ENCODE assay signal across 1 cellular context in genomic region chr21:46182548-46183336, GRCh38.
TF ChIP-seq lines count a peak whose summit lies in the region.

No MANE protein-coding gene starts in this region.

TF ChIP-seq in K562, 482 proteins besides CTCF, POLR2A, EP300 and RAD21 (continued from another document and continues in another):
- TF ChIP-seq ZNF407 (IDR thresholded peaks at IDR 0.05; ENCODE audit: low read depth) = no peak
- peak; percentile 17; the same call in 1 of the 2 replicates for TF ChIP-seq CREM (IDR thresholded peaks at IDR 0.05; ENCODE audit: low read depth)
- TF ChIP-seq, protein P1, sequence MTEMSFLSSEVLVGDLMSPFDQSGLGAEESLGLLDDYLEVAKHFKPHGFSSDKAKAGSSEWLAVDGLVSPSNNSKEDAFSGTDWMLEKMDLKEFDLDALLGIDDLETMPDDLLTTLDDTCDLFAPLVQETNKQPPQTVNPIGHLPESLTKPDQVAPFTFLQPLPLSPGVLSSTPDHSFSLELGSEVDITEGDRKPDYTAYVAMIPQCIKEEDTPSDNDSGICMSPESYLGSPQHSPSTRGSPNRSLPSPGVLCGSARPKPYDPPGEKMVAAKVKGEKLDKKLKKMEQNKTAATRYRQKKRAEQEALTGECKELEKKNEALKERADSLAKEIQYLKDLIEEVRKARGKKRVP (CRISPR knock-in tag; IDR thresholded peaks at IDR 0.05) = no peak
- TF ChIP-seq, protein P2, sequence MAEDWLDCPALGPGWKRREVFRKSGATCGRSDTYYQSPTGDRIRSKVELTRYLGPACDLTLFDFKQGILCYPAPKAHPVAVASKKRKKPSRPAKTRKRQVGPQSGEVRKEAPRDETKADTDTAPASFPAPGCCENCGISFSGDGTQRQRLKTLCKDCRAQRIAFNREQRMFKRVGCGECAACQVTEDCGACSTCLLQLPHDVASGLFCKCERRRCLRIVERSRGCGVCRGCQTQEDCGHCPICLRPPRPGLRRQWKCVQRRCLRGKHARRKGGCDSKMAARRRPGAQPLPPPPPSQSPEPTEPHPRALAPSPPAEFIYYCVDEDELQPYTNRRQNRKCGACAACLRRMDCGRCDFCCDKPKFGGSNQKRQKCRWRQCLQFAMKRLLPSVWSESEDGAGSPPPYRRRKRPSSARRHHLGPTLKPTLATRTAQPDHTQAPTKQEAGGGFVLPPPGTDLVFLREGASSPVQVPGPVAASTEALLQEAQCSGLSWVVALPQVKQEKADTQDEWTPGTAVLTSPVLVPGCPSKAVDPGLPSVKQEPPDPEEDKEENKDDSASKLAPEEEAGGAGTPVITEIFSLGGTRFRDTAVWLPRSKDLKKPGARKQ (CRISPR knock-in tag; IDR thresholded peaks at IDR 0.05) = no peak
- TF ChIP-seq RBBP5 (IDR thresholded peaks at IDR 0.05; ENCODE audit: borderline replicate concordance, insufficient read depth, low read length, poor library complexity, severe bottlenecking) = peak; percentile 7
- TF ChIP-seq HMG20A (CRISPR knock-in tag; conservative IDR thresholded peaks at IDR 0.05) = no peak
- no peak for TF ChIP-seq HDGF (IDR thresholded peaks at IDR 0.05)
- no peak for TF ChIP-seq NR2C2 (CRISPR knock-in tag; IDR thresholded peaks at IDR 0.05)
- no peak for TF ChIP-seq NR2C2 (tag; IDR thresholded peaks at IDR 0.05)
- TF ChIP-seq L3MBTL2 (IDR thresholded peaks at IDR 0.05) = no peak
- no peak for TF ChIP-seq ZFP36 (IDR thresholded peaks at IDR 0.05; ENCODE audit: low read depth, low read length, partially characterized antibody)
- no peak for TF ChIP-seq NR2F6 (CRISPR knock-in tag; IDR thresholded peaks at IDR 0.05)
- TF ChIP-seq ZBTB5 (IDR thresholded peaks at IDR 0.05) = 0 out of 2 replicates have a peak, but pooled peaks have one; percentile 11
- TF ChIP-seq, protein P3, sequence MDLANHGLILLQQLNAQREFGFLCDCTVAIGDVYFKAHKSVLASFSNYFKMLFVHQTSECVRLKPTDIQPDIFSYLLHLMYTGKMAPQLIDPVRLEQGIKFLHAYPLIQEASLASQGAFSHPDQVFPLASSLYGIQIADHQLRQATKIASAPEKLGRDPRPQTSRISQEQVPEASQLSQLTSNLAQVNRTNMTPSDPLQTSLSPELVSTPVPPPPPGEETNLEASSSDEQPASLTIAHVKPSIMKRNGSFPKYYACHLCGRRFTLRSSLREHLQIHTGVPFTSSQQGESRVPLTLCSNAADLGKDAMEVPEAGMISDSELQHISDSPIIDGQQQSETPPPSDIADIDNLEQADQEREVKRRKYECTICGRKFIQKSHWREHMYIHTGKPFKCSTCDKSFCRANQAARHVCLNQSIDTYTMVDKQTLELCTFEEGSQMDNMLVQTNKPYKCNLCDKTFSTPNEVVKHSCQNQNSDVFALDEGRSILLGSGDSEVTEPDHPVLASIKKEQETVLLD (IDR thresholded peaks at IDR 0.05) = peak; percentile 67
- TF ChIP-seq NR0B1 (IDR thresholded peaks at IDR 0.05; ENCODE audit: partially characterized antibody) = no peak
- no peak for TF ChIP-seq ZSCAN29 (IDR thresholded peaks at IDR 0.05)
- no peak for TF ChIP-seq CC2D1A (IDR thresholded peaks at IDR 0.05)
- no peak for TF ChIP-seq PHB2 (IDR thresholded peaks at IDR 0.05; ENCODE audit: low read depth)
- TF ChIP-seq HSF4 (CRISPR knock-in tag; IDR thresholded peaks at IDR 0.05; ENCODE audit: borderline replicate concordance) = no peak
- TF ChIP-seq, protein P4, sequence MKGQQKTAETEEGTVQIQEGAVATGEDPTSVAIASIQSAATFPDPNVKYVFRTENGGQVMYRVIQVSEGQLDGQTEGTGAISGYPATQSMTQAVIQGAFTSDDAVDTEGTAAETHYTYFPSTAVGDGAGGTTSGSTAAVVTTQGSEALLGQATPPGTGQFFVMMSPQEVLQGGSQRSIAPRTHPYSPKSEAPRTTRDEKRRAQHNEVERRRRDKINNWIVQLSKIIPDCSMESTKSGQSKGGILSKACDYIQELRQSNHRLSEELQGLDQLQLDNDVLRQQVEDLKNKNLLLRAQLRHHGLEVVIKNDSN (CRISPR knock-in tag; IDR thresholded peaks at IDR 0.05) = no peak
- TF ChIP-seq KLF1 (tag; IDR thresholded peaks at IDR 0.05) = no peak
- peak; percentile 8; the same call in 1 of the 2 replicates for TF ChIP-seq ATF3 (IDR thresholded peaks at IDR 0.05)
- no peak for TF ChIP-seq ATF3 (CRISPR knock-in tag; conservative IDR thresholded peaks at IDR 0.05)
- no peak for TF ChIP-seq HNRNPL (IDR thresholded peaks at IDR 0.05; ENCODE audit: low read depth, low read length)
- no peak for TF ChIP-seq ZNF239 (CRISPR knock-in tag; IDR thresholded peaks at IDR 0.05)
- TF ChIP-seq, protein P5, sequence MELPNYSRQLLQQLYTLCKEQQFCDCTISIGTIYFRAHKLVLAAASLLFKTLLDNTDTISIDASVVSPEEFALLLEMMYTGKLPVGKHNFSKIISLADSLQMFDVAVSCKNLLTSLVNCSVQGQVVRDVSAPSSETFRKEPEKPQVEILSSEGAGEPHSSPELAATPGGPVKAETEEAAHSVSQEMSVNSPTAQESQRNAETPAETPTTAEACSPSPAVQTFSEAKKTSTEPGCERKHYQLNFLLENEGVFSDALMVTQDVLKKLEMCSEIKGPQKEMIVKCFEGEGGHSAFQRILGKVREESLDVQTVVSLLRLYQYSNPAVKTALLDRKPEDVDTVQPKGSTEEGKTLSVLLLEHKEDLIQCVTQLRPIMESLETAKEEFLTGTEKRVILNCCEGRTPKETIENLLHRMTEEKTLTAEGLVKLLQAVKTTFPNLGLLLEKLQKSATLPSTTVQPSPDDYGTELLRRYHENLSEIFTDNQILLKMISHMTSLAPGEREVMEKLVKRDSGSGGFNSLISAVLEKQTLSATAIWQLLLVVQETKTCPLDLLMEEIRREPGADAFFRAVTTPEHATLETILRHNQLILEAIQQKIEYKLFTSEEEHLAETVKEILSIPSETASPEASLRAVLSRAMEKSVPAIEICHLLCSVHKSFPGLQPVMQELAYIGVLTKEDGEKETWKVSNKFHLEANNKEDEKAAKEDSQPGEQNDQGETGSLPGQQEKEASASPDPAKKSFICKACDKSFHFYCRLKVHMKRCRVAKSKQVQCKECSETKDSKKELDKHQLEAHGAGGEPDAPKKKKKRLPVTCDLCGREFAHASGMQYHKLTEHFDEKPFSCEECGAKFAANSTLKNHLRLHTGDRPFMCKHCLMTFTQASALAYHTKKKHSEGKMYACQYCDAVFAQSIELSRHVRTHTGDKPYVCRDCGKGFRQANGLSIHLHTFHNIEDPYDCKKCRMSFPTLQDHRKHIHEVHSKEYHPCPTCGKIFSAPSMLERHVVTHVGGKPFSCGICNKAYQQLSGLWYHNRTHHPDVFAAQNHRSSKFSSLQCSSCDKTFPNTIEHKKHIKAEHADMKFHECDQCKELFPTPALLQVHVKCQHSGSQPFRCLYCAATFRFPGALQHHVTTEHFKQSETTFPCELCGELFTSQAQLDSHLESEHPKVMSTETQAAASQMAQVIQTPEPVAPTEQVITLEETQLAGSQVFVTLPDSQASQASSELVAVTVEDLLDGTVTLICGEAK (IDR thresholded peaks at IDR 0.05) = no peak
- TF ChIP-seq, protein P5 (CRISPR knock-in tag; IDR thresholded peaks at IDR 0.05) = no peak
